Comparison of ENCODE assay signal across 1 cellular context in the genomic region with DNA sequence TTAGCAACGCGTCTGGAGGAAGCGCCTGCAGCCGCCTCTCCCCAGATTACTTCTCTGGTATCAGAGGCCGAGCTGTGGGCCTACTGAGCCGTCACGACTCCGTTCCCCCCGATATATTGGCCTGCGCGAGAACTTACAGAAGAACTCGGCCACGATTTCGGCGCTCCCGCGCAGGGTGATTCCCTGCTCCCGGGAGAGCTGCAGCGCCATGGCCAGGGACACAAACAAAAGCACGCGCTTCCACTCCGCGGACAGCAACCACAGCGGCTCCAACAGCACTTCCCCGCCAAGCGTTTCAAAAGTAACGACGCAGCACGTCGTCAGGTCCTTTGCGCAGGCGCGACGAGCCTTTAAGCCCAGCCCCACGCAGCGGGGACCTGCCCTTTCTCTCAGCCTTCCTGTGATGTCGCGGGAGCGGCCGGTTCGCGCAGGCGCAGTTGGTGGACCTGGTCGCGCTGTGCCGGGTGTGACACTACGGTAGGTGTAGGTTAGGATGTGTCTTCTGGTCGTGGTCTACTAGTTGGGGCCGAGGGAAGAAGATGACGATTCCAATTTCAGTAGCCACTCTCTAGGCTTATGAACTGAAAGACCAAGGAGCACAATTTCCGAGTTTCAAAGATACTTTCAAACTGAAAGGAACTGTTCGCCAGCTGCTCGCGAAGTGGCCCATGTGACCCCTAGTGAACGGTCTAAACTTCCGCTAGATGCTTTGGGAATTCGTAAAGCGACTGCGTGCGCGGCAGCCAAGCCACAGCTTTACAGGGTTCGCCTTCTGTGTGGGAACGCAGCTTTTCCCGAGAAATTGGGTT.
A peak's percentile ranks its signal among the peaks of the same experiment; 100 is the strongest.
TF ChIP-seq lines count a peak whose summit lies in the region.

TSS of gene MAD2L1 (minus strand) at position 324 of the 809 bp plus-strand sequence. CDS start at position 210, 114 bp downstream.

TF ChIP-seq in HepG2, 621 proteins besides CTCF, POLR2A, EP300 and RAD21 (continued from another document and continues in another):
- TF ChIP-seq, protein P1, sequence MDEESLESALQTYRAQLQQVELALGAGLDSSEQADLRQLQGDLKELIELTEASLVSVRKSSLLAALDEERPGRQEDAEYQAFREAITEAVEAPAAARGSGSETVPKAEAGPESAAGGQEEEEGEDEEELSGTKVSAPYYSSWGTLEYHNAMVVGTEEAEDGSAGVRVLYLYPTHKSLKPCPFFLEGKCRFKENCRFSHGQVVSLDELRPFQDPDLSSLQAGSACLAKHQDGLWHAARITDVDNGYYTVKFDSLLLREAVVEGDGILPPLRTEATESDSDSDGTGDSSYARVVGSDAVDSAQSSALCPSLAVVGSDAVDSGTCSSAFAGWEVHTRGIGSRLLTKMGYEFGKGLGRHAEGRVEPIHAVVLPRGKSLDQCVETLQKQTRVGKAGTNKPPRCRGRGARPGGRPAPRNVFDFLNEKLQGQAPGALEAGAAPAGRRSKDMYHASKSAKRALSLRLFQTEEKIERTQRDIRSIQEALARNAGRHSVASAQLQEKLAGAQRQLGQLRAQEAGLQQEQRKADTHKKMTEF (CRISPR knock-in tag; IDR thresholded peaks at IDR 0.05), result peak; percentile 54
- peak; percentile 39; the same call in 1 of the 2 replicates for TF ChIP-seq KLF11 (CRISPR knock-in tag; IDR thresholded peaks at IDR 0.05)
- no peak for TF ChIP-seq NR1H2 (CRISPR knock-in tag; IDR thresholded peaks at IDR 0.05; ENCODE audit: borderline replicate concordance, low read depth)
- TF ChIP-seq, protein P2, sequence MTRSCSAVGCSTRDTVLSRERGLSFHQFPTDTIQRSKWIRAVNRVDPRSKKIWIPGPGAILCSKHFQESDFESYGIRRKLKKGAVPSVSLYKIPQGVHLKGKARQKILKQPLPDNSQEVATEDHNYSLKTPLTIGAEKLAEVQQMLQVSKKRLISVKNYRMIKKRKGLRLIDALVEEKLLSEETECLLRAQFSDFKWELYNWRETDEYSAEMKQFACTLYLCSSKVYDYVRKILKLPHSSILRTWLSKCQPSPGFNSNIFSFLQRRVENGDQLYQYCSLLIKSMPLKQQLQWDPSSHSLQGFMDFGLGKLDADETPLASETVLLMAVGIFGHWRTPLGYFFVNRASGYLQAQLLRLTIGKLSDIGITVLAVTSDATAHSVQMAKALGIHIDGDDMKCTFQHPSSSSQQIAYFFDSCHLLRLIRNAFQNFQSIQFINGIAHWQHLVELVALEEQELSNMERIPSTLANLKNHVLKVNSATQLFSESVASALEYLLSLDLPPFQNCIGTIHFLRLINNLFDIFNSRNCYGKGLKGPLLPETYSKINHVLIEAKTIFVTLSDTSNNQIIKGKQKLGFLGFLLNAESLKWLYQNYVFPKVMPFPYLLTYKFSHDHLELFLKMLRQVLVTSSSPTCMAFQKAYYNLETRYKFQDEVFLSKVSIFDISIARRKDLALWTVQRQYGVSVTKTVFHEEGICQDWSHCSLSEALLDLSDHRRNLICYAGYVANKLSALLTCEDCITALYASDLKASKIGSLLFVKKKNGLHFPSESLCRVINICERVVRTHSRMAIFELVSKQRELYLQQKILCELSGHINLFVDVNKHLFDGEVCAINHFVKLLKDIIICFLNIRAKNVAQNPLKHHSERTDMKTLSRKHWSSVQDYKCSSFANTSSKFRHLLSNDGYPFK (CRISPR knock-in tag; IDR thresholded peaks at IDR 0.05; ENCODE audit: borderline replicate concordance), result peak; percentile 69; the same call in 1 of the 2 replicates
- TF ChIP-seq ZNF775 (CRISPR knock-in tag; IDR thresholded peaks at IDR 0.05; ENCODE audit: borderline replicate concordance), result no peak
- TF ChIP-seq MED1 (CRISPR knock-in tag; IDR thresholded peaks at IDR 0.05), result peak; percentile 48; the same call in 1 of the 2 replicates
- TF ChIP-seq ZNF256 (CRISPR knock-in tag; conservative IDR thresholded peaks at IDR 0.05), result no peak
- TF ChIP-seq MED8 (CRISPR knock-in tag; IDR thresholded peaks at IDR 0.05; ENCODE audit: insufficient replicate concordance), result no peak
- TF ChIP-seq, protein P3, sequence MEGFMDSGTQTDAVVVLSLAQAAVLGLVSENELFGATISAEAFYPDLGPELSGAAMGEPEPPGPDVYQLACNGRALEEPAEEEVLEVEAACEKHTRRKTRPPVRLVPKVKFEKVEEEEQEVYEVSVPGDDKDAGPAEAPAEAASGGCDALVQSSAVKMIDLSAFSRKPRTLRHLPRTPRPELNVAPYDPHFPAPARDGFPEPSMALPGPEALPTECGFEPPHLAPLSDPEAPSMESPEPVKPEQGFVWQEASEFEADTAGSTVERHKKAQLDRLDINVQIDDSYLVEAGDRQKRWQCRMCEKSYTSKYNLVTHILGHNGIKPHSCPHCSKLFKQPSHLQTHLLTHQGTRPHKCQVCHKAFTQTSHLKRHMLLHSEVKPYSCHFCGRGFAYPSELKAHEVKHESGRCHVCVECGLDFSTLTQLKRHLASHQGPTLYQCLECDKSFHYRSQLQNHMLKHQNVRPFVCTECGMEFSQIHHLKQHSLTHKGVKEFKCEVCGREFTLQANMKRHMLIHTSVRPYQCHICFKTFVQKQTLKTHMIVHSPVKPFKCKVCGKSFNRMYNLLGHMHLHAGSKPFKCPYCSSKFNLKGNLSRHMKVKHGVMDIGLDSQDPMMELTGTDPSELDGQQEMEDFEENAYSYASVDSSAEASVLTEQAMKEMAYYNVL (CRISPR knock-in tag; IDR thresholded peaks at IDR 0.05; ENCODE audit: borderline replicate concordance), result peak; percentile 51; the same call in 1 of the 2 replicates
- no peak for TF ChIP-seq BRCA1 (CRISPR knock-in tag; IDR thresholded peaks at IDR 0.05)
- no peak for TF ChIP-seq ZFP90 (CRISPR knock-in tag; IDR thresholded peaks at IDR 0.05; ENCODE audit: borderline replicate concordance)
- TF ChIP-seq ZNF570 (CRISPR knock-in tag; IDR thresholded peaks at IDR 0.05; ENCODE audit: borderline replicate concordance), result no peak
- no peak; the same call in 1 of the 2 replicates for TF ChIP-seq ZNF737 (CRISPR knock-in tag; IDR thresholded peaks at IDR 0.05; ENCODE audit: borderline replicate concordance)
- TF ChIP-seq ZNF230 (CRISPR knock-in tag; IDR thresholded peaks at IDR 0.05), result peak; percentile 48; the same call in 1 of the 2 replicates
- peak; percentile 65; the same call in 1 of the 2 replicates for TF ChIP-seq DR1 (CRISPR knock-in tag; IDR thresholded peaks at IDR 0.05)
- no peak; the same call in 1 of the 2 replicates for TF ChIP-seq SNAPC2 (CRISPR knock-in tag; IDR thresholded peaks at IDR 0.05)
- no peak for TF ChIP-seq MIXL1 (CRISPR knock-in tag; IDR thresholded peaks at IDR 0.05)
- no peak for TF ChIP-seq ZNF75D (CRISPR knock-in tag; IDR thresholded peaks at IDR 0.05; ENCODE audit: borderline replicate concordance)
- no peak for TF ChIP-seq ZNF234 (CRISPR knock-in tag; conservative IDR thresholded peaks at IDR 0.05)
- peak; percentile 4; the same call in 1 of the 2 replicates for TF ChIP-seq NFYB (CRISPR knock-in tag; IDR thresholded peaks at IDR 0.05)
- TF ChIP-seq ZFX (CRISPR knock-in tag; IDR thresholded peaks at IDR 0.05; ENCODE audit: low read depth), result peak; percentile 95
- TF ChIP-seq ZSCAN20 (CRISPR knock-in tag; IDR thresholded peaks at IDR 0.05; ENCODE audit: borderline replicate concordance), result no peak
- TF ChIP-seq, protein P4, sequence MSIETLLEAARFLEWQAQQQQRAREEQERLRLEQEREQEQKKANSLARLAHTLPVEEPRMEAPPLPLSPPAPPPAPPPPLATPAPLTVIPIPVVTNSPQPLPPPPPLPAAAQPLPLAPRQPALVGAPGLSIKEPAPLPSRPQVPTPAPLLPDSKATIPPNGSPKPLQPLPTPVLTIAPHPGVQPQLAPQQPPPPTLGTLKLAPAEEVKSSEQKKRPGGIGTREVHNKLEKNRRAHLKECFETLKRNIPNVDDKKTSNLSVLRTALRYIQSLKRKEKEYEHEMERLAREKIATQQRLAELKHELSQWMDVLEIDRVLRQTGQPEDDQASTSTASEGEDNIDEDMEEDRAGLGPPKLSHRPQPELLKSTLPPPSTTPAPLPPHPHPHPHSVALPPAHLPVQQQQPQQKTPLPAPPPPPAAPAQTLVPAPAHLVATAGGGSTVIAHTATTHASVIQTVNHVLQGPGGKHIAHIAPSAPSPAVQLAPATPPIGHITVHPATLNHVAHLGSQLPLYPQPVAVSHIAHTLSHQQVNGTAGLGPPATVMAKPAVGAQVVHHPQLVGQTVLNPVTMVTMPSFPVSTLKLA (IDR thresholded peaks at IDR 0.05), result peak; percentile 90
- TF ChIP-seq ZIK1 (CRISPR knock-in tag; IDR thresholded peaks at IDR 0.05; ENCODE audit: borderline replicate concordance, low read depth), result no peak
- TF ChIP-seq HHEX (CRISPR knock-in tag; IDR thresholded peaks at IDR 0.05), result no peak
- peak; percentile 94 for TF ChIP-seq ATF7-NPFF (CRISPR knock-in tag; IDR thresholded peaks at IDR 0.05; ENCODE audit: low read depth)
- no peak for TF ChIP-seq MBNL3 (CRISPR knock-in tag; conservative IDR thresholded peaks at IDR 0.05)
- TF ChIP-seq ZBTB14 (CRISPR knock-in tag; IDR thresholded peaks at IDR 0.05), result 0 out of 2 replicates have a peak, but pooled peaks have one; percentile 17
- no peak for TF ChIP-seq ZNF660 (CRISPR knock-in tag; IDR thresholded peaks at IDR 0.05; ENCODE audit: borderline replicate concordance, low read depth)
- peak; percentile 29 for TF ChIP-seq ZNF589 (CRISPR knock-in tag; conservative IDR thresholded peaks at IDR 0.05)
- TF ChIP-seq, protein P5, sequence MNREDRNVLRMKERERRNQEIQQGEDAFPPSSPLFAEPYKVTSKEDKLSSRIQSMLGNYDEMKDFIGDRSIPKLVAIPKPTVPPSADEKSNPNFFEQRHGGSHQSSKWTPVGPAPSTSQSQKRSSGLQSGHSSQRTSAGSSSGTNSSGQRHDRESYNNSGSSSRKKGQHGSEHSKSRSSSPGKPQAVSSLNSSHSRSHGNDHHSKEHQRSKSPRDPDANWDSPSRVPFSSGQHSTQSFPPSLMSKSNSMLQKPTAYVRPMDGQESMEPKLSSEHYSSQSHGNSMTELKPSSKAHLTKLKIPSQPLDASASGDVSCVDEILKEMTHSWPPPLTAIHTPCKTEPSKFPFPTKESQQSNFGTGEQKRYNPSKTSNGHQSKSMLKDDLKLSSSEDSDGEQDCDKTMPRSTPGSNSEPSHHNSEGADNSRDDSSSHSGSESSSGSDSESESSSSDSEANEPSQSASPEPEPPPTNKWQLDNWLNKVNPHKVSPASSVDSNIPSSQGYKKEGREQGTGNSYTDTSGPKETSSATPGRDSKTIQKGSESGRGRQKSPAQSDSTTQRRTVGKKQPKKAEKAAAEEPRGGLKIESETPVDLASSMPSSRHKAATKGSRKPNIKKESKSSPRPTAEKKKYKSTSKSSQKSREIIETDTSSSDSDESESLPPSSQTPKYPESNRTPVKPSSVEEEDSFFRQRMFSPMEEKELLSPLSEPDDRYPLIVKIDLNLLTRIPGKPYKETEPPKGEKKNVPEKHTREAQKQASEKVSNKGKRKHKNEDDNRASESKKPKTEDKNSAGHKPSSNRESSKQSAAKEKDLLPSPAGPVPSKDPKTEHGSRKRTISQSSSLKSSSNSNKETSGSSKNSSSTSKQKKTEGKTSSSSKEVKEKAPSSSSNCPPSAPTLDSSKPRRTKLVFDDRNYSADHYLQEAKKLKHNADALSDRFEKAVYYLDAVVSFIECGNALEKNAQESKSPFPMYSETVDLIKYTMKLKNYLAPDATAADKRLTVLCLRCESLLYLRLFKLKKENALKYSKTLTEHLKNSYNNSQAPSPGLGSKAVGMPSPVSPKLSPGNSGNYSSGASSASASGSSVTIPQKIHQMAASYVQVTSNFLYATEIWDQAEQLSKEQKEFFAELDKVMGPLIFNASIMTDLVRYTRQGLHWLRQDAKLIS (CRISPR knock-in tag; IDR thresholded peaks at IDR 0.05), result no peak
- no peak for TF ChIP-seq ZNF597 (CRISPR knock-in tag; IDR thresholded peaks at IDR 0.05)
- no peak for TF ChIP-seq ZMYM2 (CRISPR knock-in tag; IDR thresholded peaks at IDR 0.05)
- TF ChIP-seq DMAP1 (CRISPR knock-in tag; IDR thresholded peaks at IDR 0.05), result peak; percentile 91
- peak; percentile 99 for TF ChIP-seq TFDP1 (CRISPR knock-in tag; IDR thresholded peaks at IDR 0.05; ENCODE audit: borderline replicate concordance)
- TF ChIP-seq, protein P6, sequence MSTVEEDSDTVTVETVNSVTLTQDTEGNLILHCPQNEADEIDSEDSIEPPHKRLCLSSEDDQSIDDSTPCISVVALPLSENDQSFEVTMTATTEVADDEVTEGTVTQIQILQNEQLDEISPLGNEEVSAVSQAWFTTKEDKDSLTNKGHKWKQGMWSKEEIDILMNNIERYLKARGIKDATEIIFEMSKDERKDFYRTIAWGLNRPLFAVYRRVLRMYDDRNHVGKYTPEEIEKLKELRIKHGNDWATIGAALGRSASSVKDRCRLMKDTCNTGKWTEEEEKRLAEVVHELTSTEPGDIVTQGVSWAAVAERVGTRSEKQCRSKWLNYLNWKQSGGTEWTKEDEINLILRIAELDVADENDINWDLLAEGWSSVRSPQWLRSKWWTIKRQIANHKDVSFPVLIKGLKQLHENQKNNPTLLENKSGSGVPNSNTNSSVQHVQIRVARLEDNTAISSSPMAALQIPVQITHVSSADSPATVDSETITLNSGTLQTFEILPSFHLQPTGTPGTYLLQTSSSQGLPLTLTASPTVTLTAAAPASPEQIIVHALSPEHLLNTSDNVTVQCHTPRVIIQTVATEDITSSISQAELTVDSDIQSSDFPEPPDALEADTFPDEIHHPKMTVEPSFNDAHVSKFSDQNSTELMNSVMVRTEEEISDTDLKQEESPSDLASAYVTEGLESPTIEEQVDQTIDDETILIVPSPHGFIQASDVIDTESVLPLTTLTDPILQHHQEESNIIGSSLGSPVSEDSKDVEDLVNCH (CRISPR knock-in tag; IDR thresholded peaks at IDR 0.05), result no peak
